Comparison of ENCODE assay signal across 7 cellular contexts in the genomic region with DNA sequence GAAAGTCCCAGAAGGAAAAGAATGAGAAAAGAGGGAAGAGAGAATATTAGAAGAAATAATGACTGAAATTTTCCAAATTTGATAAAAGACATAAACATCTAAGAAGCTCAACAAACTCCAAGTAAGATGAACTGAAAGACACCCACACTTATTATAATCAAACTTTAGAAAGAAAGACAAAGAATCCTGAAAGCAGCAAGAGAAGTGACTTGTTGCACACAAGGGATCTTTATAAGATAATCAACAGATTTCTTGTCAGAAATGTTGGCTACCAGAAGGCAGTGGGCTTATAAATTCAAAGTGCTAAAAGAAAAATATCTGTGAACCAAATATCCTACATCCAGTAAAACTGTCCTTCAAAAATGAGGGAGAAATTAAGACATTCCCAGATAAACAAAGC.
"Had no signal": no experiment of that assay in that cellular context is flagged by ENCODE, and none has a peak within 500 bp of the region (broad histone marks: within the 10 kb centered on the region; RNA-seq: fewer than 3 reads in every experiment).

No MANE protein-coding gene starts in this region.

- H3K4me3 ChIP-seq: GM23338 had no signal

- FAIRE-seq: H1, H54, HTR-8/SVneo had no signal

- H3K4me2 ChIP-seq: GM23338 had no signal

- H2AFZ ChIP-seq: GM23338 had no signal

- DNase-seq: H9, HCEC 1CT, KG1 had no signal

- ATAC-seq: GM23338 had no signal
